ENCODE assay signal across 10 cellular contexts in the genomic region with DNA sequence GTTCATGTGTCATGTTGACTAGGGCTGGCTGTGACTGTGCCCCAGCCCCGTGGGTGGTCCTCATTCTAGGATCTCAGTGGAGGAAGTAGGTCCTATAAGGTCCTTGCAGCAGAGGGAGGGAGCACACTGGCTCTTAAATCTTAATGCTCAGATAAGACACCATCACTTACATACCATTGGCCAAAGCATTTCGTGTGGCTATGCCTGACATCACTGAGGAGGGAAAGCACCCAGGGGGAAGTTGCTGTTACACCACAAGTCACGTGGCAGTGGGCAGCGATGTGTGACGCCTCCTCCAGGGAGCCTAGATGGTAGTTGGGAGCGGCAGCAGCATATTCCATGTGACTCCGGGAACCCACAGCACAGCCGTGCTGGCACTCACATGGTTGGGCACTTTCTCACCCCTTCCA.
DNase-seq lines count a peak whose midpoint lies in the region; ATAC-seq and TF ChIP-seq lines count a peak whose summit lies in the region.
"Had no signal": no experiment of that assay in that cellular context is flagged by ENCODE, and none has a peak within 500 bp of the region (broad histone marks: within the 10 kb centered on the region; RNA-seq: fewer than 3 reads in every experiment).

No MANE protein-coding gene starts in this region.

- H3K27me3 Mint-ChIP-seq in chondrocyte (ENCODE audit: low read depth): no peaks in the 10 kb centered on the region

- WGBS in lung, 2 donors: 43 to 68% methylated on average over 8 of the region's 8 CpGs

- DNase-seq in GM13977 (ENCODE audit: low spot score): peak; percentile 85
- DNase-seq in H4 (ENCODE audit: low spot score): peak; percentile 78
- peak; percentile 95 for DNase-seq in MV-4-11 (lab: John Stamatoyannopoulos, UW)
- peak; percentile 34 for DNase-seq in lung (ENCODE audit: low spot score)
- DNase-seq in NCI-H1105 treated with DMSO at 0.1 percent for 48 hours (lab: John Stamatoyannopoulos, UW): no peak
- no peak for DNase-seq in G401 (ENCODE audit: low spot score)
- no peak for DNase-seq in NCI-H1105 (lab: John Stamatoyannopoulos, UW)
- no peak for DNase-seq in chondrocyte (ENCODE audit: low spot score)

- in situ Hi-C loops in GM13977 (cut with MboI; ENCODE audit: low pct_unique_long_range_greater_than_20kb, low sequenced_read_pairs, unreplicated experiment) (no loop called here), G401 (cut with HindIII; ENCODE audit: low sequenced_read_pairs) (no loop called here)

- no peaks in the 10 kb centered on the region for H3K36me3 ChIP-seq in lung (ENCODE audit: control insufficient read depth in 2 of 2, insufficient read depth in 2 of 2, low read length in 2 of 2)
- H3K36me3 ChIP-seq: ascending aorta had no signal

- H3K4me1 Mint-ChIP-seq in chondrocyte (ENCODE audit: low read depth): peaks cover 21% of the 10 kb centered on the region

- H3K27ac ChIP-seq in lung (ENCODE audit: low read depth in 1 of 2, low read length in 1 of 2): no peak overlapping the region
- H3K27ac ChIP-seq: ascending aorta had no signal

- no peaks in the 10 kb centered on the region for H3K9me3 ChIP-seq in lung (ENCODE audit: control insufficient read depth in 2 of 2, insufficient read depth in 1 of 2, low read length in 1 of 2)
- H3K9me3 ChIP-seq: ascending aorta had no signal

- H3K9me3 Mint-ChIP-seq in chondrocyte (ENCODE audit: low read depth): peaks cover 5% of the 10 kb centered on the region

- peak; percentile 5 for ATAC-seq in lung (ENCODE audit: insufficient read depth, low FRiP score)

- H3K27me3 ChIP-seq in lung (ENCODE audit: control insufficient read depth, insufficient read depth): no peaks in the 10 kb centered on the region
- H3K27me3 ChIP-seq: ascending aorta had no signal

- no peak for TF ChIP-seq CTCF in GM13977 (IDR thresholded peaks at IDR 0.05; ENCODE audit: extremely low read depth, insufficient read depth, missing control alignments)
- TF ChIP-seq CTCF in lung (IDR thresholded peaks at IDR 0.05; ENCODE audit: control extremely low read depth, extremely low read depth): no peak
- TF ChIP-seq CTCF in chondrocyte (IDR thresholded peaks at IDR 0.05): no peak

- no peak overlapping the region for H3K27ac Mint-ChIP-seq in chondrocyte (ENCODE audit: unreplicated experiment)

- H3K4me3 ChIP-seq in lung: no peak overlapping the region
- H3K4me3 ChIP-seq: ascending aorta had no signal

- H3K4me1 ChIP-seq in lung (ENCODE audit: control insufficient read depth in 2 of 2, insufficient read depth in 2 of 2, low read length in 2 of 2): peaks cover 4 to 11% of the 10 kb centered on the region in 2 donors
- H3K4me1 ChIP-seq: ascending aorta had no signal

- H3K4me3 Mint-ChIP-seq in chondrocyte (ENCODE audit: unreplicated experiment): no peak overlapping the region
- H3K4me3 Mint-ChIP-seq: nephron had no signal

- peaks cover 6% of the 10 kb centered on the region for H3K36me3 Mint-ChIP-seq in chondrocyte (ENCODE audit: low read depth)

Comparison
In these comparisons a context has a peak if more than half of its experiments do, and no peak if none do; other contexts are left out.
1. DNase-seq: peak in GM13977 (single experiment), H4 (single experiment), MV-4-11 (single experiment) and lung (single experiment); none in NCI-H1105 treated with DMSO at 0.1 percent for 48 hours (single experiment), G401 (single experiment), NCI-H1105 (single experiment) and chondrocyte (single experiment).